Comparison of ENCODE assay signal across 17 cellular contexts in genomic region chr6:169222126-169222525, GRCh38. TPM values are rescaled to one million over a fixed set of nuclear protein-coding genes. Genes with fewer than 3 reads are reported as not detected.
DNase-seq lines count a peak whose midpoint lies in the region; ATAC-seq and TF ChIP-seq lines count a peak whose summit lies in the region.
"Had no signal": no experiment of that assay in that cellular context is flagged by ENCODE, and none has a peak within 500 bp of the region (broad histone marks: within the 10 kb centered on the region; RNA-seq: fewer than 3 reads in every experiment).

No MANE protein-coding gene starts in this region.

- peak; percentile 43 for DNase-seq in activated CD8-positive, alpha-beta memory T cell treated with anti-CD3 and anti-CD28 coated beads for 24 hours
- no peak for DNase-seq in activated CD8-positive, alpha-beta memory T cell treated with anti-CD3 and anti-CD28 coated beads, Interleukin-2, amount 50 U/mL, for 48 hours
- DNase-seq in coronary artery (ENCODE audit: low spot score) (no peak), neuronal stem cell (ENCODE audit: low spot score) (no peak), sigmoid colon (peak; percentile 47), dermis blood vessel endothelial cell (no peak), NCI-H146 (lab: John Stamatoyannopoulos, UW) (no peak)
- DNase-seq: 8988T; CD4-positive, alpha-beta memory T cell; DMS153; DMS79; GDM1; GOT3; H9 had no signal

- no peak for TF ChIP-seq POLR2A in sigmoid colon (IDR thresholded peaks at IDR 0.05)

- intact Hi-C loops in sigmoid colon (cut with DNase I), result no loop called here

- no peak overlapping the region for H4K91ac ChIP-seq in neuronal stem cell (ENCODE audit: low read depth, low read length, poor library complexity)

- no peak overlapping the region for H4K8ac ChIP-seq in neuronal stem cell (ENCODE audit: low read depth, low read length)

- no peaks in the 10 kb centered on the region for H3K79me1 ChIP-seq in neuronal stem cell (ENCODE audit: low read depth, low read length)

- peaks cover 0 to 9% of the 10 kb centered on the region in 2 donors for H3K9me3 ChIP-seq in neuronal stem cell (replicated peaks in 1 of 2; ENCODE audit: control insufficient read depth in 2 of 2, insufficient read depth in 1 of 2, low read depth in 1 of 2, low read length in 2 of 2)
- H3K9me3 ChIP-seq in sigmoid colon, result no peaks in the 10 kb centered on the region

- H3K14ac ChIP-seq in neuronal stem cell (ENCODE audit: low read length), result peak overlapping the region; percentile 47

- H2AK5ac ChIP-seq in neuronal stem cell (ENCODE audit: low read depth, low read length), result no peak overlapping the region

- H3K18ac ChIP-seq in neuronal stem cell (ENCODE audit: low read length), result no peak overlapping the region

- peak overlapping the region; percentile 14 to 33 for H3K27ac ChIP-seq in coronary artery
- H3K27ac ChIP-seq in neuronal stem cell (replicated peaks; ENCODE audit: low read length), result no peak overlapping the region
- H3K27ac ChIP-seq in sigmoid colon, result no peak overlapping the region
- H3K27ac ChIP-seq: BLaER1 had no signal

- H2AFZ ChIP-seq in neuronal stem cell (ENCODE audit: low read length), result no peak overlapping the region

- H3K4me3 ChIP-seq in coronary artery (no peak overlapping the region), neuronal stem cell (ENCODE audit: low read length in 2 of 2) (no peak overlapping the region), sigmoid colon (no peak overlapping the region)
- H3K4me3 ChIP-seq: BLaER1 had no signal

- H3K4me1 ChIP-seq in neuronal stem cell (ENCODE audit: control insufficient read depth in 2 of 2, insufficient read depth in 1 of 2, low read depth in 1 of 2, low read length in 2 of 2), result no peaks in the 10 kb centered on the region
- H3K4me1 ChIP-seq in sigmoid colon, result no peaks in the 10 kb centered on the region
- H3K4me1 ChIP-seq: BLaER1 had no signal

- H2BK12ac ChIP-seq in neuronal stem cell (ENCODE audit: low read length), result no peak overlapping the region

- TF ChIP-seq CTCF in coronary artery (IDR thresholded peaks at IDR 0.05) (no peak), sigmoid colon (IDR thresholded peaks at IDR 0.05) (no peak)

- ATAC-seq in GM19467 (IDR thresholded peaks at IDR 0.05; ENCODE audit: unreplicated experiment), result no peak

- H2BK5ac ChIP-seq in neuronal stem cell (ENCODE audit: low read length), result no peak overlapping the region

- H3K27me3 ChIP-seq in neuronal stem cell (ENCODE audit: control insufficient read depth in 3 of 3, insufficient read depth in 3 of 3, low read depth in 1 of 3, low read length in 3 of 3), result no peaks in the 10 kb centered on the region
- H3K27me3 ChIP-seq in sigmoid colon, result no peaks in the 10 kb centered on the region
- H3K27me3 ChIP-seq: BLaER1 had no signal

- H3K36me3 ChIP-seq in neuronal stem cell (replicated peaks in 1 of 2; ENCODE audit: control insufficient read depth in 2 of 2, insufficient read depth in 2 of 2, low read length in 2 of 2) (no peaks in the 10 kb centered on the region), sigmoid colon (peaks cover 0 to 62% (median 2%) of the 10 kb centered on the region in 4 donors)
- H3K36me3 ChIP-seq: BLaER1 had no signal

- no peak overlapping the region for H3K9ac ChIP-seq in neuronal stem cell (ENCODE audit: low read depth, low read length, poor library complexity)
- H3K9ac ChIP-seq: BLaER1 had no signal

- no peak for TF ChIP-seq EP300 in sigmoid colon (IDR thresholded peaks at IDR 0.05)

- no peak overlapping the region for H3K23ac ChIP-seq in neuronal stem cell (ENCODE audit: low read depth, low read length, poor library complexity)

- H3K4ac ChIP-seq in neuronal stem cell (ENCODE audit: low read length), result no peak overlapping the region

- no peak overlapping the region for H2BK15ac ChIP-seq in neuronal stem cell (ENCODE audit: low read length)

- no peak overlapping the region for H3K4me2 ChIP-seq in neuronal stem cell (ENCODE audit: insufficient read depth, low read length, poor library complexity, severe bottlenecking)
- H3K4me2 ChIP-seq: BLaER1 had no signal

- no peak overlapping the region for H2BK120ac ChIP-seq in neuronal stem cell (ENCODE audit: low read depth, low read length)

- WGBS in neuronal stem cell (ENCODE audit: extremely low coverage in 2 of 2, insufficient read length in 2 of 2, insufficient replicate concordance in 1 of 2), 2 donors, result no CpG with 5 or more reads among the region's 24 CpGs
- WGBS in sigmoid colon, 2 donors, result 94 to 98% methylated on average over 24 of the region's 24 CpGs

RNA-seq across cellular contexts. Expression of gene THBS2, which starts 31.5 kb away (rescaled TPM):
- polyA plus RNA-seq in neuronal stem cell (2013, experiment 1 of 2), result 0.14 TPM
- 0.14 TPM for polyA plus RNA-seq in neuronal stem cell (2013, experiment 2 of 2)
- total RNA-seq in sigmoid colon, result 10 to 100 TPM; 37.6 to 59.0 (median 42.7) TPM
- polyA plus RNA-seq in sigmoid colon, result 1 to 10 TPM; 1.7 to 3.0 (median 1.8) TPM
- 0.79 and 2.0 TPM in 2 replicates for total RNA-seq in dermis blood vessel endothelial cell
- total RNA-seq: CD4-positive, alpha-beta memory T cell; HT-29 had no signal

Comparison
In these comparisons a context has a peak if more than half of its experiments do, and no peak if none do; other contexts are left out.
1. DNase-seq: peak in activated CD8-positive, alpha-beta memory T cell treated with anti-CD3 and anti-CD28 coated beads for 24 hours (single experiment) and sigmoid colon (single experiment); none in activated CD8-positive, alpha-beta memory T cell treated with anti-CD3 and anti-CD28 coated beads, Interleukin-2, amount 50 U/mL, for 48 hours (single experiment), coronary artery (single experiment), neuronal stem cell (single experiment), dermis blood vessel endothelial cell (single experiment) and NCI-H146 (single experiment).
2. H3K27ac ChIP-seq: peak in coronary artery (2 of 2); none in neuronal stem cell (single experiment) and sigmoid colon (0 of 4).
3. RNA of gene THBS2, which starts 31.5 kb away (total RNA-seq): 37.6 to 59.0 TPM in sigmoid colon; 0.79 to 2.0 TPM in dermis blood vessel endothelial cell; every median in the first group is over 10 times any median in the second.